In the genomic region with DNA sequence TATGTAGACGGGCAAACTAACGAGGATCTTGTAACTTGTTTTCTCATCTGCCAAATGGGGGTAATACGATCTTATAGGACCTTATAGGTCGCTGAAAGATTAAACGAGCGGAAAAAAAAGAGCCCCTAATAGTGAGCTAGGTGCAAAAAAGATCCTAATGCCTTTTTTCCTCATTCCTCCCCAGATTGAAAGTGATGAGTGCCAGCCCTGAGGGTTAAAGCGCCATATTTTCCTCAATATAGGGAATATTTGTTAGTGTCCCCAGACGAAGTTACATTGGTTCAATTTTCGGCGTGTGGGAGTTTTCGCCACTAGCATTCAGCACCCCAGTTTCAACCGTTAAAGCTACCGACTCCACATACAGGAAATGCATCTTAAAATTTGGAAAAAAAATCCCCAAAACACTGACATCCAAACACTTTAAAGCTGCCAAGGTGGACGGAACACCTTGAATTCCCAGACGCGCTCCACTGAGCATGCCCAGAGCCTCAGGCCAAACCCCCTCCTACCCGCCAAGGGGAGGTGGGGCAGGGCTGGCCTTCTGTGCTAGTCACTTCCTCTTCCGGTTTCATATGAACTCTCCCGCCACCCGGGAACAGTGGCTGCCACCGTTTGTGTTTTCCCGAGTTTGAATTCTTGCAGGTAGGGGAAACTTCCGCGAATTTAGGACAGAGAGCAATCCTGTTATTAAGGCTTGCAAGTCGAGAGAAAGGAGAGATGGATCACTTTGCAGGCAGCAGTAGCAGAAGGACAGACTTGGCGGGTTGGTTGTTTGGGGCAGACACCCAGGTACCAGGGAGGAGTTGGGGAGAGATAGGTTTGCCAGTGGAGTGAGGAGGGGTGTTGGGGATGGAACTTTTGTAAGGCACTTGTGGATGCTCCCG, we compare ENCODE assay signal across 1 cellular context.
TF ChIP-seq lines count a peak whose summit lies in the region.

A gene with protein sequence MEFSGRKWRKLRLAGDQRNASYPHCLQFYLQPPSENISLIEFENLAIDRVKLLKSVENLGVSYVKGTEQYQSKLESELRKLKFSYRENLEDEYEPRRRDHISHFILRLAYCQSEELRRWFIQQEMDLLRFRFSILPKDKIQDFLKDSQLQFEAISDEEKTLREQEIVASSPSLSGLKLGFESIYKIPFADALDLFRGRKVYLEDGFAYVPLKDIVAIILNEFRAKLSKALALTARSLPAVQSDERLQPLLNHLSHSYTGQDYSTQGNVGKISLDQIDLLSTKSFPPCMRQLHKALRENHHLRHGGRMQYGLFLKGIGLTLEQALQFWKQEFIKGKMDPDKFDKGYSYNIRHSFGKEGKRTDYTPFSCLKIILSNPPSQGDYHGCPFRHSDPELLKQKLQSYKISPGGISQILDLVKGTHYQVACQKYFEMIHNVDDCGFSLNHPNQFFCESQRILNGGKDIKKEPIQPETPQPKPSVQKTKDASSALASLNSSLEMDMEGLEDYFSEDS (plus strand): TSS at position 571 of the 884 bp plus-strand sequence. CDS start 816 bp downstream, outside the sequence.

TF ChIP-seq in K562, 482 proteins besides CTCF, POLR2A, EP300 and RAD21 (continued from another document and continues in another):
- no peak for TF ChIP-seq TSHZ1 (CRISPR knock-in tag; IDR thresholded peaks at IDR 0.05)
- no peak for TF ChIP-seq HNRNPH1 (optimal IDR thresholded peaks at IDR 0.05; ENCODE audit: low read depth, low read length)
- TF ChIP-seq CSDE1 (IDR thresholded peaks at IDR 0.05) = 0 out of 4 replicates have a peak, but pooled peaks of 1 of the 2 experiments have one; percentile 8
- 0 out of 2 replicates have a peak, but pooled peaks have one; percentile 16 for TF ChIP-seq SMARCE1 (IDR thresholded peaks at IDR 0.05)
- no peak for TF ChIP-seq MEF2A (IDR thresholded peaks at IDR 0.05; ENCODE audit: control insufficient read depth, low read depth, low read length)
- peak; percentile 70 for TF ChIP-seq POLR2G (IDR thresholded peaks at IDR 0.05; ENCODE audit: low read depth, low read length)
- no peak for TF ChIP-seq NFXL1 (CRISPR knock-in tag; IDR thresholded peaks at IDR 0.05)
- peak; percentile 19 for TF ChIP-seq HDAC3 (IDR thresholded peaks at IDR 0.05; ENCODE audit: borderline replicate concordance, partially characterized antibody)
- no peak for TF ChIP-seq MXD1 (CRISPR knock-in tag; IDR thresholded peaks at IDR 0.05; ENCODE audit: borderline replicate concordance, poor library complexity, severe bottlenecking)
- TF ChIP-seq XRCC3 (IDR thresholded peaks at IDR 0.05) = no peak
- TF ChIP-seq ZKSCAN8 (CRISPR knock-in tag; IDR thresholded peaks at IDR 0.05) = no peak
- no peak for TF ChIP-seq SNIP1 (IDR thresholded peaks at IDR 0.05; ENCODE audit: low read depth)
- TF ChIP-seq, protein P1, sequence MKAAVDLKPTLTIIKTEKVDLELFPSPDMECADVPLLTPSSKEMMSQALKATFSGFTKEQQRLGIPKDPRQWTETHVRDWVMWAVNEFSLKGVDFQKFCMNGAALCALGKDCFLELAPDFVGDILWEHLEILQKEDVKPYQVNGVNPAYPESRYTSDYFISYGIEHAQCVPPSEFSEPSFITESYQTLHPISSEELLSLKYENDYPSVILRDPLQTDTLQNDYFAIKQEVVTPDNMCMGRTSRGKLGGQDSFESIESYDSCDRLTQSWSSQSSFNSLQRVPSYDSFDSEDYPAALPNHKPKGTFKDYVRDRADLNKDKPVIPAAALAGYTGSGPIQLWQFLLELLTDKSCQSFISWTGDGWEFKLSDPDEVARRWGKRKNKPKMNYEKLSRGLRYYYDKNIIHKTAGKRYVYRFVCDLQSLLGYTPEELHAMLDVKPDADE (conservative IDR thresholded peaks at IDR 0.05; ENCODE audit: control insufficient read depth, low read depth, low read length) = peak; percentile 53; the same call in 1 of the 2 replicates
- TF ChIP-seq ZBTB7A (IDR thresholded peaks at IDR 0.05; ENCODE audit: borderline replicate concordance, control insufficient read depth, low read depth, low read length) = no peak
- TF ChIP-seq SMARCA5 (IDR thresholded peaks at IDR 0.05) = no peak
- TF ChIP-seq ZNF324 (CRISPR knock-in tag; IDR thresholded peaks at IDR 0.05) = no peak
- TF ChIP-seq DPF2 (IDR thresholded peaks at IDR 0.05) = no peak
- TF ChIP-seq NFE2L1 (tag; IDR thresholded peaks at IDR 0.05; ENCODE audit: borderline replicate concordance, low read depth) = no peak
- no peak for TF ChIP-seq SMARCC2 (IDR thresholded peaks at IDR 0.05; ENCODE audit: low read depth)
- TF ChIP-seq POLR3A (IDR thresholded peaks at IDR 0.05; ENCODE audit: borderline replicate concordance, extremely low read depth, insufficient read depth, insufficient read length) = no peak
- TF ChIP-seq GTF2B (IDR thresholded peaks at IDR 0.05; ENCODE audit: extremely low read depth, insufficient read length) = no peak
- TF ChIP-seq, protein P2, sequence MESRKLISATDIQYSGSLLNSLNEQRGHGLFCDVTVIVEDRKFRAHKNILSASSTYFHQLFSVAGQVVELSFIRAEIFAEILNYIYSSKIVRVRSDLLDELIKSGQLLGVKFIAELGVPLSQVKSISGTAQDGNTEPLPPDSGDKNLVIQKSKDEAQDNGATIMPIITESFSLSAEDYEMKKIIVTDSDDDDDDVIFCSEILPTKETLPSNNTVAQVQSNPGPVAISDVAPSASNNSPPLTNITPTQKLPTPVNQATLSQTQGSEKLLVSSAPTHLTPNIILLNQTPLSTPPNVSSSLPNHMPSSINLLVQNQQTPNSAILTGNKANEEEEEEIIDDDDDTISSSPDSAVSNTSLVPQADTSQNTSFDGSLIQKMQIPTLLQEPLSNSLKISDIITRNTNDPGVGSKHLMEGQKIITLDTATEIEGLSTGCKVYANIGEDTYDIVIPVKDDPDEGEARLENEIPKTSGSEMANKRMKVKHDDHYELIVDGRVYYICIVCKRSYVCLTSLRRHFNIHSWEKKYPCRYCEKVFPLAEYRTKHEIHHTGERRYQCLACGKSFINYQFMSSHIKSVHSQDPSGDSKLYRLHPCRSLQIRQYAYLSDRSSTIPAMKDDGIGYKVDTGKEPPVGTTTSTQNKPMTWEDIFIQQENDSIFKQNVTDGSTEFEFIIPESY (CRISPR knock-in tag; IDR thresholded peaks at IDR 0.05) = no peak
- no peak for TF ChIP-seq KLF16 (IDR thresholded peaks at IDR 0.05)
- TF ChIP-seq POLR2AphosphoS5 (IDR thresholded peaks at IDR 0.05; ENCODE audit: control insufficient read depth, insufficient read depth, low read depth, low read length) = peak; percentile 90
- TF ChIP-seq CREB1 (IDR thresholded peaks at IDR 0.05) = peak; percentile 33; the same call in 1 of the 2 replicates
- TF ChIP-seq CREB1 (CRISPR knock-in tag; IDR thresholded peaks at IDR 0.05) = no peak
- no peak for TF ChIP-seq NCOR1 (IDR thresholded peaks at IDR 0.05)
- TF ChIP-seq KDM2B (CRISPR knock-in tag; IDR thresholded peaks at IDR 0.05) = no peak
- TF ChIP-seq, protein P3, sequence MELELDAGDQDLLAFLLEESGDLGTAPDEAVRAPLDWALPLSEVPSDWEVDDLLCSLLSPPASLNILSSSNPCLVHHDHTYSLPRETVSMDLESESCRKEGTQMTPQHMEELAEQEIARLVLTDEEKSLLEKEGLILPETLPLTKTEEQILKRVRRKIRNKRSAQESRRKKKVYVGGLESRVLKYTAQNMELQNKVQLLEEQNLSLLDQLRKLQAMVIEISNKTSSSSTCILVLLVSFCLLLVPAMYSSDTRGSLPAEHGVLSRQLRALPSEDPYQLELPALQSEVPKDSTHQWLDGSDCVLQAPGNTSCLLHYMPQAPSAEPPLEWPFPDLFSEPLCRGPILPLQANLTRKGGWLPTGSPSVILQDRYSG (tag; conservative IDR thresholded peaks at IDR 0.05; ENCODE audit: low read depth) = no peak
- TF ChIP-seq ZNF609 (CRISPR knock-in tag; IDR thresholded peaks at IDR 0.05; ENCODE audit: borderline replicate concordance) = no peak
- TF ChIP-seq ZNF174 (CRISPR knock-in tag; IDR thresholded peaks at IDR 0.05) = no peak
- TF ChIP-seq ZNF347 (CRISPR knock-in tag; IDR thresholded peaks at IDR 0.05; ENCODE audit: low read depth) = no peak
- no peak for TF ChIP-seq GMEB1 (CRISPR knock-in tag; IDR thresholded peaks at IDR 0.05)
- no peak for TF ChIP-seq MTA1 (IDR thresholded peaks at IDR 0.05; ENCODE audit: borderline replicate concordance)
- peak; percentile 81 for TF ChIP-seq TBP (optimal IDR thresholded peaks at IDR 0.05; ENCODE audit: low read depth, low read length)
- TF ChIP-seq ATF4 (CRISPR knock-in tag; IDR thresholded peaks at IDR 0.05) = no peak
